In genomic region chr5:177378884-177379883, GRCh38 we compare ENCODE assay signal across 1 cellular context.
TF ChIP-seq lines count a peak whose summit lies in the region.

No MANE protein-coding gene starts in this region.

TF ChIP-seq in H1, 55 proteins besides CTCF, POLR2A, EP300 and RAD21:
- TF ChIP-seq HDAC6 (IDR thresholded peaks at IDR 0.05; ENCODE audit: low read depth, low read length) = no peak
